ENCODE assay signal across 1 cellular context in genomic region chr19:33176670-33177416, GRCh38.
TF ChIP-seq lines count a peak whose summit lies in the region.

No MANE protein-coding gene starts in this region.

TF ChIP-seq in HEK293, 187 proteins besides CTCF, POLR2A, EP300 and RAD21 (continued from another document and continues in another):
- 0 out of 2 replicates have a peak, but pooled peaks have one; percentile 4 for TF ChIP-seq ZNF280D (tag by site-specific recombination; IDR thresholded peaks at IDR 0.05)
- TF ChIP-seq BCL11B (tag by site-specific recombination; IDR thresholded peaks at IDR 0.05; ENCODE audit: low read depth), result peak; percentile 94
- TF ChIP-seq ZNF398 (tag by site-specific recombination; IDR thresholded peaks at IDR 0.05), result no peak
- no peak for TF ChIP-seq ZNF747 (tag by site-specific recombination; IDR thresholded peaks at IDR 0.05)
- peak; percentile 100 for TF ChIP-seq GLIS2 (tag by site-specific recombination; IDR thresholded peaks at IDR 0.05)
- TF ChIP-seq ZNF121 (tag by site-specific recombination; IDR thresholded peaks at IDR 0.05), result no peak
- peak; percentile 93; the same call in 1 of the 2 replicates for TF ChIP-seq ZIC2 (tag by site-specific recombination; IDR thresholded peaks at IDR 0.05)
- TF ChIP-seq YY1 (tag by site-specific recombination; IDR thresholded peaks at IDR 0.05), result peak; percentile 54
- TF ChIP-seq PBX3 (CRISPR knock-in tag; IDR thresholded peaks at IDR 0.05), result no peak
- TF ChIP-seq ZNF148 (tag by site-specific recombination; IDR thresholded peaks at IDR 0.05; ENCODE audit: borderline replicate concordance), result no peak
- peak; percentile 82; the same call in 1 of the 2 replicates for TF ChIP-seq ZBTB21 (tag by site-specific recombination; IDR thresholded peaks at IDR 0.05)
- peak; percentile 95 for TF ChIP-seq ZNF639 (tag by site-specific recombination; IDR thresholded peaks at IDR 0.05)
- peak; percentile 40; the same call in 1 of the 2 replicates for TF ChIP-seq ZNF366 (tag by site-specific recombination; conservative IDR thresholded peaks at IDR 0.05)
- TF ChIP-seq SETDB1 (IDR thresholded peaks at IDR 0.05; ENCODE audit: insufficient read length, low read length), result no peak
- peak; percentile 80; the same call in 1 of the 2 replicates for TF ChIP-seq ZBTB6 (tag by site-specific recombination; IDR thresholded peaks at IDR 0.05)
- peak; percentile 71; the same call in 1 of the 2 replicates for TF ChIP-seq PRDM10 (tag by site-specific recombination; IDR thresholded peaks at IDR 0.05)
- no peak for TF ChIP-seq ZNF521 (tag by site-specific recombination; IDR thresholded peaks at IDR 0.05)
- no peak for TF ChIP-seq ZNF132 (tag by site-specific recombination; IDR thresholded peaks at IDR 0.05; ENCODE audit: borderline replicate concordance)
- peak; percentile 65; the same call in 1 of the 2 replicates for TF ChIP-seq ZNF76 (tag by site-specific recombination; IDR thresholded peaks at IDR 0.05; ENCODE audit: borderline replicate concordance, low read depth)
- TF ChIP-seq GLI4 (tag by site-specific recombination; IDR thresholded peaks at IDR 0.05), result no peak; the same call in 1 of the 2 replicates
- no peak for TF ChIP-seq ZNF266 (tag by site-specific recombination; IDR thresholded peaks at IDR 0.05; ENCODE audit: low read depth)
- no peak for TF ChIP-seq ZNF112 (tag by site-specific recombination; IDR thresholded peaks at IDR 0.05)
- no peak for TF ChIP-seq ZNF776 (tag by site-specific recombination; IDR thresholded peaks at IDR 0.05; ENCODE audit: borderline replicate concordance)
- TF ChIP-seq ZNF610 (tag by site-specific recombination; IDR thresholded peaks at IDR 0.05; ENCODE audit: borderline replicate concordance), result peak; percentile 93; the same call in 1 of the 2 replicates
- TF ChIP-seq HIC1 (tag by site-specific recombination; IDR thresholded peaks at IDR 0.05), result peak; percentile 99
- TF ChIP-seq ZNF707 (tag by site-specific recombination; IDR thresholded peaks at IDR 0.05), result no peak
- TF ChIP-seq YY2 (tag by site-specific recombination; IDR thresholded peaks at IDR 0.05), result peak; percentile 63; the same call in 1 of the 2 replicates
- no peak; the same call in 1 of the 2 replicates for TF ChIP-seq ZNF37A (tag by site-specific recombination; IDR thresholded peaks at IDR 0.05)
- TF ChIP-seq ZBTB48 (tag by site-specific recombination; IDR thresholded peaks at IDR 0.05), result no peak; the same call in 1 of the 2 replicates
- TF ChIP-seq ZNF560 (tag by site-specific recombination; IDR thresholded peaks at IDR 0.05; ENCODE audit: borderline replicate concordance), result no peak
- TF ChIP-seq EGR2 (tag by site-specific recombination; IDR thresholded peaks at IDR 0.05; ENCODE audit: low read depth), result no peak
- no peak for TF ChIP-seq ZNF169 (tag by site-specific recombination; IDR thresholded peaks at IDR 0.05)
- no peak for TF ChIP-seq ZBTB49 (tag by site-specific recombination; IDR thresholded peaks at IDR 0.05; ENCODE audit: low read depth)
- TF ChIP-seq ZNF24 (tag by site-specific recombination; IDR thresholded peaks at IDR 0.05), result peak; percentile 96
- no peak for TF ChIP-seq ZNF202 (tag by site-specific recombination; IDR thresholded peaks at IDR 0.05; ENCODE audit: borderline replicate concordance)
- TF ChIP-seq ZNF10 (tag by site-specific recombination; IDR thresholded peaks at IDR 0.05), result no peak
- TF ChIP-seq ZNF324 (tag by site-specific recombination; IDR thresholded peaks at IDR 0.05), result peak; percentile 98; the same call in 1 of the 2 replicates
- no peak for TF ChIP-seq ZNF175 (tag by site-specific recombination; IDR thresholded peaks at IDR 0.05)
- no peak for TF ChIP-seq ZNF404 (tag by site-specific recombination; IDR thresholded peaks at IDR 0.05)
- TF ChIP-seq ZNF211 (tag by site-specific recombination; IDR thresholded peaks at IDR 0.05; ENCODE audit: low read depth), result no peak
